8 cellular contexts compared by ENCODE assay signal in the genomic region with DNA sequence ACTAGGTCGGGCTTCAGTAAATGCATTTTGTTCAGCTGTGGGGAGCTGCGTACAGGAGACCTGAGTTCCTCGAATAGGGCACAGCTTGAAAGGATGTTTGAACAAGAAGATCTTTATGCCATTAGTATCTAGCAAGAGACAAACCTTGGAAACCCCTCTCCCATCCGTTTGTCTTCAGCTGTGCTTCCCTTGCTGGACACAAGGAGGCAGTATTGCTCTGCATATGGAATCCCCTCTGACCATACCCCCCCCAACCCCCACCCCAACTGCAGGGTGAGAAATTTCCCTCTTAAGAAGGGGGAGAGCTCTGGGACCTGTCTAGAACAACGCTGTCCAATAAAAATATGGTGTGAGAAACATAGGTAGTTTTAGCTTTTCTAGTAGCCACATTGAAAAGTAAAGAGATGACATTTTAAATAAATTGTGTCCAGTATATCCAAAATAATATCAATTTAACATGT. TPM values are rescaled to one million over a fixed set of nuclear protein-coding genes. Genes with fewer than 3 reads are reported as not detected.
DNase-seq lines count a peak whose midpoint lies in the region; ATAC-seq and TF ChIP-seq lines count a peak whose summit lies in the region.

No MANE protein-coding gene starts in this region.

- peak overlapping the region; percentile 69 for H3K9ac ChIP-seq in IMR-90 (ENCODE audit: low read depth, low read length)

- peak overlapping the region; percentile 68; the same call in 1 of the 2 replicates for H2AK5ac ChIP-seq in IMR-90 (ENCODE audit: low read depth, low read length)

- no peak overlapping the region for H2BK5ac ChIP-seq in IMR-90 (ENCODE audit: low read depth, low read length, poor library complexity, severe bottlenecking)

- H2AK9ac ChIP-seq in IMR-90 (replicated peaks; ENCODE audit: low read depth, low read length, poor library complexity): no peak overlapping the region

- H3K36me3 ChIP-seq in Caco-2 (ENCODE audit: control insufficient read depth, insufficient read depth, low read length): peaks cover 4% of the 10 kb centered on the region
- peaks cover under 1% of the 10 kb centered on the region; the same call in 1 of the 2 replicates for H3K36me3 ChIP-seq in IMR-90 (ENCODE audit: control insufficient read depth, insufficient read depth, low read length)
- peaks cover 4% of the 10 kb centered on the region; the same call in 1 of the 2 replicates for H3K36me3 ChIP-seq in Panc1 (ENCODE audit: control insufficient read depth, insufficient read depth, low read length)
- H3K36me3 ChIP-seq in neuron (ENCODE audit: insufficient read depth, low read length): no peaks in the 10 kb centered on the region

- no peak overlapping the region for H4K91ac ChIP-seq in IMR-90 (ENCODE audit: insufficient read depth, low read depth, low read length)

- TF ChIP-seq CTCF in Caco-2 (IDR thresholded peaks at IDR 0.05; ENCODE audit: insufficient read depth in 1 of 2, low read depth in 1 of 2, low read length in 1 of 2, severe bottlenecking in 1 of 2, unreplicated experiment in 1 of 2) (peak; percentile 92 to 93), IMR-90 (conservative IDR thresholded peaks at IDR 0.05; ENCODE audit: low read depth, low read length) (peak; percentile 78), Panc1 (IDR thresholded peaks at IDR 0.05) (peak; percentile 78), fibroblast of the aortic adventitia (IDR thresholded peaks at IDR 0.05; ENCODE audit: insufficient read depth, low read length) (peak; percentile 91)

- no peak overlapping the region for H3K18ac ChIP-seq in IMR-90 (ENCODE audit: low read depth, low read length)

- H2BK15ac ChIP-seq in IMR-90 (ENCODE audit: low read depth, low read length): no peak overlapping the region

- peak overlapping the region; percentile 88 for H3K4me2 ChIP-seq in IMR-90 (ENCODE audit: low read depth, low read length)

- peak; percentile 30 for ATAC-seq in IMR-90 (ENCODE audit: low read depth)
- ATAC-seq in Panc1: peak; percentile 19; the same call in 1 of the 2 replicates
- ATAC-seq in HG03196 (IDR thresholded peaks at IDR 0.05; ENCODE audit: unreplicated experiment): no peak

- H3K9me3 Mint-ChIP-seq in Caco-2 (ENCODE audit: unreplicated experiment): no peaks in the 10 kb centered on the region
- no peaks in the 10 kb centered on the region for H3K9me3 Mint-ChIP-seq in activated T-helper 1 cell treated with anti-CD3 and anti-CD28 coated beads, Interleukin-12 subunit alpha, Interleukin-12 subunit beta, Interleukin-2, Interleukin-4 antibody, amounts not matched to agents 30 ng/mL and 10 ng/mL and 1 ng/mL, durations not matched to agents 14 hours and 24 hours and 36 hours

- H3K4me1 ChIP-seq in Caco-2 (peaks cover 6% of the 10 kb centered on the region), IMR-90 (ENCODE audit: control insufficient read depth, insufficient read depth, low read length) (peaks cover 6% of the 10 kb centered on the region), Panc1 (ENCODE audit: control insufficient read depth, insufficient read depth, low read length) (peaks cover 7% of the 10 kb centered on the region; the same call in 1 of the 2 replicates), neuron (ENCODE audit: insufficient read depth, low read length) (peaks cover 21% of the 10 kb centered on the region)

- dilution Hi-C loops in IMR-90 (cut with HindIII; ENCODE audit: low sequenced_read_pairs, unreplicated experiment): no loop called here

- DNase-seq in Caco-2: peak; percentile 75 to 77
- DNase-seq in IMR-90: peak; percentile 69
- DNase-seq in Panc1 (ENCODE audit: low read depth, low spot score): peak; percentile 56
- peak; percentile 53 for DNase-seq in activated T-helper 1 cell treated with anti-CD3 and anti-CD28 coated beads, Interleukin-12 subunit alpha, Interleukin-12 subunit beta, Interleukin-2, Interleukin-4 antibody, amounts not matched to agents 30 ng/mL and 10 ng/mL and 1 ng/mL, durations not matched to agents 14 hours and 24 hours and 36 hours (ENCODE audit: low spot score)
- peak; percentile 73 for DNase-seq in fibroblast of the aortic adventitia (ENCODE audit: low read depth)
- peak; percentile 73 for DNase-seq in superior temporal gyrus (ENCODE audit: extremely low spot score)

- no peak overlapping the region for H4K5ac ChIP-seq in IMR-90 (ENCODE audit: low read depth, low read length)

- H3K4me3 Mint-ChIP-seq in Caco-2 (ENCODE audit: unreplicated experiment): peak overlapping the region; percentile 88
- peak overlapping the region; percentile 91 for H3K4me3 Mint-ChIP-seq in activated T-helper 1 cell treated with anti-CD3 and anti-CD28 coated beads, Interleukin-12 subunit alpha, Interleukin-12 subunit beta, Interleukin-2, Interleukin-4 antibody, amounts not matched to agents 30 ng/mL and 10 ng/mL and 1 ng/mL, durations not matched to agents 14 hours and 24 hours and 36 hours

- H4K20me1 ChIP-seq in IMR-90 (ENCODE audit: insufficient read depth, low read length): peaks cover 14% of the 10 kb centered on the region

- H3K27ac ChIP-seq in IMR-90 (ENCODE audit: insufficient read depth, low read length) (no peak overlapping the region), Panc1 (ENCODE audit: low read length) (peak overlapping the region; percentile 86)

- 0 out of 2 replicates have a peak, but pooled peaks cover 7% of the 10 kb centered on the region for H3K9me1 ChIP-seq in IMR-90 (ENCODE audit: insufficient read depth, low read length)

- H4K8ac ChIP-seq in IMR-90 (ENCODE audit: low read depth in 2 of 2, low read length in 2 of 2): no peak overlapping the region

- CTCF ChIA-PET in Caco-2 (lab: Charles Lee): interaction anchor here (0.6 to 3.0 kb wide), 16 partner anchors 8 to 945 kb away, joined by 3 to 30 read pairs (median 4); partner anchors contain the start of genes DHRS11 and PIGW
- CTCF ChIA-PET in IMR-90 (lab: Yijun Ruan, JAX): interaction anchor here (0.7 to 1.8 kb wide), 11 partner anchors 8 to 770 kb away, joined by 3 to 6 read pairs (median 3); no protein-coding TSS in a partner anchor
- CTCF ChIA-PET in Panc1 (lab: Charles Lee): interaction anchor here (0.6 to 1.7 kb wide), 5 partner anchors 10 to 604 kb away, joined by 3 to 10 read pairs (median 4); no protein-coding TSS in a partner anchor

- 0 out of 2 replicates have a peak overlapping the region, but pooled peaks have one; percentile 56 for H3K4ac ChIP-seq in IMR-90 (ENCODE audit: low read depth, low read length)

- H2AFZ ChIP-seq in IMR-90 (replicated peaks; ENCODE audit: low read length, poor library complexity) (peak overlapping the region; percentile 98), neuron (ENCODE audit: low read depth, low read length) (no peak overlapping the region)

- intact Hi-C loops in Caco-2 (cut with micrococcal nuclease; ENCODE audit: unreplicated experiment) (no loop called here), IMR-90 (cut with micrococcal nuclease) (loop anchor here (1.0 to 5.0 kb wide), 4 partner anchors 444 to 889 kb away; no protein-coding TSS in a partner anchor), Panc1 (cut with micrococcal nuclease; ENCODE audit: unreplicated experiment) (no loop called here)
- intact Hi-C loops in activated T-helper 1 cell treated with anti-CD3 and anti-CD28 coated beads, Interleukin-12 subunit alpha, Interleukin-12 subunit beta, Interleukin-2, Interleukin-4 antibody, amounts not matched to agents 30 ng/mL and 10 ng/mL and 1 ng/mL, durations not matched to agents 14 hours and 24 hours and 36 hours (cut with micrococcal nuclease): loop anchor here (1.0 to 10.0 kb wide), 2 partner anchors 26 to 1002 kb away; partner anchors contain the start of gene SYNRG

- H3K36me3 Mint-ChIP-seq in Caco-2 (ENCODE audit: insufficient read depth, unreplicated experiment): peaks cover 41% of the 10 kb centered on the region
- peaks cover 10% of the 10 kb centered on the region for H3K36me3 Mint-ChIP-seq in activated T-helper 1 cell treated with anti-CD3 and anti-CD28 coated beads, Interleukin-12 subunit alpha, Interleukin-12 subunit beta, Interleukin-2, Interleukin-4 antibody, amounts not matched to agents 30 ng/mL and 10 ng/mL and 1 ng/mL, durations not matched to agents 14 hours and 24 hours and 36 hours (ENCODE audit: low read depth)

- peak overlapping the region; percentile 55; the same call in 1 of the 2 replicates for H3K23ac ChIP-seq in IMR-90 (ENCODE audit: low read depth, low read length)

- no peak overlapping the region for H2BK20ac ChIP-seq in IMR-90 (ENCODE audit: low read depth, low read length)

- H3K14ac ChIP-seq in IMR-90 (replicated peaks; ENCODE audit: low read depth, low read length): peak overlapping the region; percentile 51; the same call in 1 of the 2 replicates

- peaks cover 27 to 53% of the 10 kb centered on the region in 2 experiments for H3K79me1 ChIP-seq in IMR-90 (ENCODE audit: low read depth in 1 of 2, low read length in 2 of 2)

- peak overlapping the region; percentile 97 for H3K27ac Mint-ChIP-seq in Caco-2 (ENCODE audit: unreplicated experiment)
- H3K27ac Mint-ChIP-seq in activated T-helper 1 cell treated with anti-CD3 and anti-CD28 coated beads, Interleukin-12 subunit alpha, Interleukin-12 subunit beta, Interleukin-2, Interleukin-4 antibody, amounts not matched to agents 30 ng/mL and 10 ng/mL and 1 ng/mL, durations not matched to agents 14 hours and 24 hours and 36 hours: peak overlapping the region; percentile 50

- H3K9me3 ChIP-seq in Caco-2 (no peaks in the 10 kb centered on the region), IMR-90 (ENCODE audit: control insufficient read depth, insufficient read depth, low read length) (no peaks in the 10 kb centered on the region), Panc1 (ENCODE audit: control insufficient read depth, insufficient read depth, low read depth, low read length) (no peaks in the 10 kb centered on the region), neuron (ENCODE audit: low read length) (no peaks in the 10 kb centered on the region)

- peaks cover 16% of the 10 kb centered on the region for H3K4me1 Mint-ChIP-seq in Caco-2 (ENCODE audit: low read depth, unreplicated experiment)
- H3K4me1 Mint-ChIP-seq in activated T-helper 1 cell treated with anti-CD3 and anti-CD28 coated beads, Interleukin-12 subunit alpha, Interleukin-12 subunit beta, Interleukin-2, Interleukin-4 antibody, amounts not matched to agents 30 ng/mL and 10 ng/mL and 1 ng/mL, durations not matched to agents 14 hours and 24 hours and 36 hours (ENCODE audit: low read depth): peaks cover 38% of the 10 kb centered on the region

- peak; percentile 76 for TF ChIP-seq RAD21 in IMR-90 (IDR thresholded peaks at IDR 0.05; ENCODE audit: low read length)

- POLR2A ChIA-PET in Caco-2 (lab: Charles Lee) (interaction anchor here (0.7 to 3.2 kb wide), 2 partner anchors 11 to 442 kb away, joined by 9 to 35 read pairs; partner anchors contain the start of gene DHRS11), IMR-90 (lab: Charles Lee; ENCODE audit: unreplicated experiment) (no interaction called here), Panc1 (lab: Charles Lee) (interaction anchor here (0.6 kb wide), 3 partner anchors 13 to 502 kb away, joined by 3 to 8 read pairs (median 5); no protein-coding TSS in a partner anchor)

- H2BK120ac ChIP-seq in IMR-90 (ENCODE audit: low read depth, low read length): no peak overlapping the region

- H3K27me3 Mint-ChIP-seq in Caco-2 (ENCODE audit: insufficient read depth, unreplicated experiment): no peaks in the 10 kb centered on the region
- H3K27me3 Mint-ChIP-seq in activated T-helper 1 cell treated with anti-CD3 and anti-CD28 coated beads, Interleukin-12 subunit alpha, Interleukin-12 subunit beta, Interleukin-2, Interleukin-4 antibody, amounts not matched to agents 30 ng/mL and 10 ng/mL and 1 ng/mL, durations not matched to agents 14 hours and 24 hours and 36 hours (ENCODE audit: insufficient read depth): no peaks in the 10 kb centered on the region

- peak overlapping the region; percentile 66 for H3K4me3 ChIP-seq in Caco-2 (ENCODE audit: low read depth, low read length)
- peak overlapping the region; percentile 79 for H3K4me3 ChIP-seq in IMR-90 (ENCODE audit: insufficient read depth, low read depth, low read length)
- peak overlapping the region; percentile 74 to 78 for H3K4me3 ChIP-seq in Panc1 (ENCODE audit: low read depth in 2 of 2, low read length in 2 of 2)
- H3K4me3 ChIP-seq in fibroblast of the aortic adventitia (ENCODE audit: low read depth, low read length): peak overlapping the region; percentile 92
- peak overlapping the region; percentile 64 for H3K4me3 ChIP-seq in neuron (ENCODE audit: low read length)

- H3K27me3 ChIP-seq in Caco-2 (replicated peaks; ENCODE audit: control insufficient read depth, insufficient read depth, low read length): no peaks in the 10 kb centered on the region
- no peaks in the 10 kb centered on the region for H3K27me3 ChIP-seq in IMR-90 (ENCODE audit: control insufficient read depth, insufficient read depth, low read length)
- H3K27me3 ChIP-seq in Panc1 (ENCODE audit: control insufficient read depth, insufficient read depth, low read length): no peaks in the 10 kb centered on the region
- no peaks in the 10 kb centered on the region for H3K27me3 ChIP-seq in neuron (ENCODE audit: insufficient read depth, low read length)

- in situ Hi-C loops in IMR-90 (cut with MboI; ENCODE audit: low sequenced_read_pairs) (loop anchor here (10.0 kb wide), 1 partner anchor 772 kb away; the partner anchor contains the start of gene C17orf78), Panc1 (cut with HindIII; ENCODE audit: low pct_unique_long_range_greater_than_20kb, low sequenced_read_pairs) (no loop called here)

- BruUV-seq in Caco-2 (replicated peaks; lab: Mats Ljungman, UMichigan): no TSS peak
- no TSS peak for BruUV-seq in IMR-90 (replicated peaks; lab: Mats Ljungman, UMichigan)
- BruUV-seq in Panc1 (replicated peaks; lab: Mats Ljungman, UMichigan): TSS peak; percentile 68

- H3K56ac ChIP-seq in IMR-90 (ENCODE audit: extremely low read depth, insufficient read depth, low read length): no peak overlapping the region; the same call in 1 of the 2 replicates

- TF ChIP-seq POLR2A in IMR-90 (IDR thresholded peaks at IDR 0.05; ENCODE audit: low read depth, low read length): no peak

- no CpG with 5 or more reads among the region's 5 CpGs for WGBS in IMR-90 (ENCODE audit: extremely low coverage in 2 of 2, insufficient read length in 1 of 2), 2 experiments

RNA-seq across cellular contexts. Expression of gene MRM1, which starts 1.6 kb away (rescaled TPM):
- 9.3 and 13.5 TPM in 2 replicates for total RNA-seq in Caco-2 (2022)
- 2.2 TPM in 2 replicates for total RNA-seq in IMR-90 (2012; rRNA removed)
- polyA plus RNA-seq in IMR-90 (2012; rRNA removed): 4.3 and 5.3 TPM in 2 replicates
- polyA plus RNA-seq in IMR-90 (2012; cell fraction: cytosol; rRNA removed): 3.0 and 5.1 TPM in 2 replicates
- 3.7 and 8.0 TPM in 2 replicates for polyA plus RNA-seq in IMR-90 (2012; cell fraction: nucleus; rRNA removed; ENCODE audit: low replicate concordance)
- 7.8 TPM for total RNA-seq in Panc1 (2021; ENCODE audit: unreplicated experiment)
- 5.6 TPM for polyA plus RNA-seq in Panc1 (2012; ENCODE audit: insufficient read length)
- total RNA-seq in activated T-helper 1 cell treated with anti-CD3 and anti-CD28 coated beads, Interleukin-12 subunit alpha, Interleukin-12 subunit beta, Interleukin-2, Interleukin-4 antibody, amounts not matched to agents 30 ng/mL and 10 ng/mL and 1 ng/mL, durations not matched to agents 14 hours and 24 hours and 36 hours: 21.0 and 22.7 TPM in 2 replicates
- total RNA-seq in fibroblast of the aortic adventitia (ENCODE audit: low replicate concordance): 2.3 and 4.3 TPM in 2 replicates

RNA-seq across cellular contexts. Expression of gene DHRS11, which starts 11.3 kb away (rescaled TPM):
- total RNA-seq in Caco-2 (2022): 44.7 and 46.9 TPM in 2 replicates
- 4.7 and 7.0 TPM in 2 replicates for total RNA-seq in IMR-90 (2012; rRNA removed)
- polyA plus RNA-seq in IMR-90 (2012; rRNA removed): 14.5 and 14.6 TPM in 2 replicates
- 9.2 and 13.0 TPM in 2 replicates for polyA plus RNA-seq in IMR-90 (2012; cell fraction: cytosol; rRNA removed)
- polyA plus RNA-seq in IMR-90 (2012; cell fraction: nucleus; rRNA removed; ENCODE audit: low replicate concordance): 33.5 and 35.9 TPM in 2 replicates
- 11.8 TPM for total RNA-seq in Panc1 (2021; ENCODE audit: unreplicated experiment)
- 10.1 TPM for polyA plus RNA-seq in Panc1 (2012; ENCODE audit: insufficient read length)
- total RNA-seq in activated T-helper 1 cell treated with anti-CD3 and anti-CD28 coated beads, Interleukin-12 subunit alpha, Interleukin-12 subunit beta, Interleukin-2, Interleukin-4 antibody, amounts not matched to agents 30 ng/mL and 10 ng/mL and 1 ng/mL, durations not matched to agents 14 hours and 24 hours and 36 hours: 15.9 and 16.4 TPM in 2 replicates
- total RNA-seq in fibroblast of the aortic adventitia (ENCODE audit: low replicate concordance): 1.1 and 4.1 TPM in 2 replicates

RNA-seq across cellular contexts. Expression of gene GGNBP2, which starts 58.2 kb away (rescaled TPM):
- total RNA-seq in Caco-2 (2022): 91.3 and 91.5 TPM in 2 replicates
- 40.7 and 44.2 TPM in 2 replicates for total RNA-seq in IMR-90 (2012; rRNA removed)
- polyA plus RNA-seq in IMR-90 (2012; rRNA removed): 47.7 and 56.2 TPM in 2 replicates
- polyA plus RNA-seq in IMR-90 (2012; cell fraction: cytosol; rRNA removed): 44.9 and 50.5 TPM in 2 replicates
- 88.1 and 211 TPM in 2 replicates for polyA plus RNA-seq in IMR-90 (2012; cell fraction: nucleus; rRNA removed; ENCODE audit: low replicate concordance)
- total RNA-seq in Panc1 (2021; ENCODE audit: unreplicated experiment): 57.2 TPM
- polyA plus RNA-seq in Panc1 (2012; ENCODE audit: insufficient read length): 33.5 TPM
- 77.1 and 80.9 TPM in 2 replicates for total RNA-seq in activated T-helper 1 cell treated with anti-CD3 and anti-CD28 coated beads, Interleukin-12 subunit alpha, Interleukin-12 subunit beta, Interleukin-2, Interleukin-4 antibody, amounts not matched to agents 30 ng/mL and 10 ng/mL and 1 ng/mL, durations not matched to agents 14 hours and 24 hours and 36 hours
- 68.1 and 75.8 TPM in 2 replicates for total RNA-seq in fibroblast of the aortic adventitia (ENCODE audit: low replicate concordance)

Comparison
In these comparisons a context has a peak if more than half of its experiments do, and no peak if none do; other contexts are left out.
1. intact Hi-C loops: an anchor here in IMR-90 (1.0 to 5.0 kb wide) and activated T-helper 1 cell treated with anti-CD3 and anti-CD28 coated beads, Interleukin-12 subunit alpha, Interleukin-12 subunit beta, Interleukin-2, Interleukin-4 antibody, amounts not matched to agents 30 ng/mL and 10 ng/mL and 1 ng/mL, durations not matched to agents 14 hours and 24 hours and 36 hours (1.0 to 10.0 kb wide); none called in Caco-2 and Panc1.